Comparison of ENCODE assay signal across 9 cellular contexts in the genomic region with DNA sequence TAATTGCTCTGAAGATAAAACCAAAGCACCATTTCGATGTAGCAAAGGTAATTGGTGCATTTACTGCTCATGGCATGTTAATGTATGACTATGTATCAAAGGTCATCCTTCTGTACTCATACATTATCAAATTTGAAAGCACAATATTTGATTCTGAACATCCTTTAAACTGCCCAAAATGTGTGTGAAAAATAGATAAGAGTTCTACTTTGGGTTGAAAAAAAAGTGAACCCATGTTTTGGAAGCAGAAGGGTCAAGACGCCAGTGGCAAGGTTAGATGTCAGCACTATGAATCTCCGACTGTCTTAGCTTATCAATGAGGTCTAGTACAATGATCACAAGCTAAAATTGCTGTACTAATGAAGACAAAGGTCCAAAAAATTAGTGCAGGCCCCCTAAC.
"Had no signal": no experiment of that assay in that cellular context is flagged by ENCODE, and none has a peak within 500 bp of the region (broad histone marks: within the 10 kb centered on the region; RNA-seq: fewer than 3 reads in every experiment).

No MANE protein-coding gene starts in this region.

- FAIRE-seq: H1, H54, HTR-8/SVneo had no signal

- H3K27ac ChIP-seq: KMS-11 had no signal

- H3K4me3 ChIP-seq: GM23338 had no signal

- DNase-seq: H9, HCEC 1CT, IMR-90, KBM-7 had no signal

- ATAC-seq: GM23338 had no signal
